Comparison of ENCODE assay signal across 13 cellular contexts in the genomic region with DNA sequence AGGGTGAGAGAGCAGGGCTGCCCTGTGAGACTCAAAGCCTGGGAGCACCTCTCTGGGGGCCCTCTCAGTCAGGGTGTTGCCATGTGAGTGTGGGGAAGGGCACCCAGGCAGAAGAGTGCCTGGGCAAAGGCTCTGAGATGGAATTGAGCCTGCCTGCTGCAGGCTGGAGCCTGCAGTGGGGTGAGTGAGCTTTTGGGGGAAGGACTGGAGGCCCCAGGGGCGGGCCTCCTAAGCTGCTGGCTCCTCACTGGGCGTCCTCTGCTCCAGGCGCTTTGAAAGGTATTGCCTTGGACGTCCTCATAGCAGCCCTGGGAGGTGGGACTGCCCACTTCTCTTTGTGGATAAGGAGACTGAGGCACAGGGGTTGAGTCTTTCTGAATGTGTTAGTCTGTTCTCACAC.
DNase-seq lines count a peak whose midpoint lies in the region; ATAC-seq and TF ChIP-seq lines count a peak whose summit lies in the region.
"Had no signal": no experiment of that assay in that cellular context is flagged by ENCODE, and none has a peak within 500 bp of the region (broad histone marks: within the 10 kb centered on the region; RNA-seq: fewer than 3 reads in every experiment).

No MANE protein-coding gene starts in this region.

- H3K36me3 ChIP-seq in CD8-positive, alpha-beta memory T cell (ENCODE audit: insufficient read depth, low read length) = peaks cover 10% of the 10 kb centered on the region
- H3K36me3 ChIP-seq in psoas muscle (ENCODE audit: insufficient read depth in 1 of 2, low read depth in 1 of 2) = no peaks in the 10 kb centered on the region

- H3K9me3 Mint-ChIP-seq in CD8-positive, alpha-beta memory T cell = no peaks in the 10 kb centered on the region
- H3K9me3 Mint-ChIP-seq in endothelial cell (ENCODE audit: unreplicated experiment) = no peaks in the 10 kb centered on the region

- TF ChIP-seq CTCF in endothelial cell (IDR thresholded peaks at IDR 0.05; ENCODE audit: unreplicated experiment) = no peak
- no peak for TF ChIP-seq CTCF in psoas muscle (IDR thresholded peaks at IDR 0.05)
- no peak for TF ChIP-seq CTCF in GM10266 (IDR thresholded peaks at IDR 0.05; ENCODE audit: control insufficient read depth, insufficient read depth, low read depth, missing control alignments)

- 91 to 94% (median 93%) methylated on average over 2 to 4 of the region's 4 CpGs for WGBS in psoas muscle, 3 donors

- POLR2A ChIA-PET in CD8-positive, alpha-beta memory T cell (lab: Charles Lee) = no interaction called here

- CTCF ChIA-PET in CD8-positive, alpha-beta memory T cell (lab: Charles Lee) = no interaction called here

- no peak for ATAC-seq in T-helper 17 cell
- ATAC-seq in psoas muscle = no peak

- H3K4me3 Mint-ChIP-seq in CD8-positive, alpha-beta memory T cell = peak overlapping the region in 3 of 7 donors; percentile 10 to 46 (median 32)
- H3K4me3 Mint-ChIP-seq in T-helper 17 cell (peak overlapping the region; percentile 70), endothelial cell (ENCODE audit: unreplicated experiment) (peak overlapping the region; percentile 68)

- H3K4me1 ChIP-seq in CD8-positive, alpha-beta memory T cell (ENCODE audit: insufficient read depth, low read length) = peaks cover 77% of the 10 kb centered on the region
- peaks cover 86% of the 10 kb centered on the region for H3K4me1 ChIP-seq in psoas muscle

- H3K36me3 Mint-ChIP-seq in CD8-positive, alpha-beta memory T cell = peaks cover 0 to 55% (median 17%) of the 10 kb centered on the region in 3 donors
- H3K36me3 Mint-ChIP-seq in T-helper 17 cell (ENCODE audit: low read depth) (no peaks in the 10 kb centered on the region), endothelial cell (ENCODE audit: low read depth, unreplicated experiment) (peaks cover 28% of the 10 kb centered on the region)

- peaks cover 67 to 95% (median 87%) of the 10 kb centered on the region in 3 donors for H3K4me1 Mint-ChIP-seq in CD8-positive, alpha-beta memory T cell
- H3K4me1 Mint-ChIP-seq in T-helper 17 cell (peaks cover 63% of the 10 kb centered on the region), endothelial cell (ENCODE audit: unreplicated experiment) (peaks cover 73% of the 10 kb centered on the region)

- H3K27me3 Mint-ChIP-seq in CD8-positive, alpha-beta memory T cell = no peaks in the 10 kb centered on the region
- H3K27me3 Mint-ChIP-seq in T-helper 17 cell (no peaks in the 10 kb centered on the region), endothelial cell (ENCODE audit: unreplicated experiment) (peaks cover 10% of the 10 kb centered on the region)

- peak overlapping the region; percentile 0 to 99 (median 66) for H3K27ac Mint-ChIP-seq in CD8-positive, alpha-beta memory T cell
- H3K27ac Mint-ChIP-seq in T-helper 17 cell (peak overlapping the region; percentile 100), endothelial cell (ENCODE audit: unreplicated experiment) (peak overlapping the region; percentile 48)

- no peak for DNase-seq in CD8-positive, alpha-beta memory T cell
- no peak for DNase-seq in T-helper 17 cell
- DNase-seq in endothelial cell (ENCODE audit: low spot score) = no peak
- no peak for DNase-seq in psoas muscle
- DNase-seq in GM03348 (ENCODE audit: low spot score) = no peak
- DNase-seq in GM10266 (ENCODE audit: extremely low spot score) = no peak
- no peak for DNase-seq in globus pallidus (ENCODE audit: low spot score)
- DNase-seq: activated CD4-positive, alpha-beta T cell treated with anti-CD3 and anti-CD28 coated beads for 1 hour; MM.1S; NCI-H2029 treated with DMSO at 0.1 percent for 48 hours; NCI-H69; posterior cingulate gyrus; stimulated activated CD4-positive, alpha-beta T cell treated with anti-CD3 and anti-CD28 coated beads, Interleukin-12 subunit alpha, Interleukin-12 subunit beta, amount 100 ng/mL, for 4 hours had no signal

- no peaks in the 10 kb centered on the region for H3K9me3 ChIP-seq in CD8-positive, alpha-beta memory T cell (ENCODE audit: low read length)
- H3K9me3 ChIP-seq in T-helper 17 cell (ENCODE audit: control insufficient read depth, low read length, poor library complexity, severe bottlenecking) (no peaks in the 10 kb centered on the region), psoas muscle (no peaks in the 10 kb centered on the region)

- no peaks in the 10 kb centered on the region for H3K27me3 ChIP-seq in CD8-positive, alpha-beta memory T cell (ENCODE audit: insufficient read depth, low read length, poor library complexity, severe bottlenecking)
- no peaks in the 10 kb centered on the region for H3K27me3 ChIP-seq in psoas muscle (ENCODE audit: insufficient read depth in 3 of 3, low read length in 2 of 3)

- H3K4me3 ChIP-seq in CD8-positive, alpha-beta memory T cell (ENCODE audit: low read length) = no peak overlapping the region
- H3K4me3 ChIP-seq in psoas muscle = no peak overlapping the region

- intact Hi-C loops in psoas muscle (cut with DNase I) = loop anchor here in 1 of 2 donors (5.0 kb wide), 1 partner anchor 42 kb away; no protein-coding TSS in a partner anchor

- H3K27ac ChIP-seq in CD8-positive, alpha-beta memory T cell (ENCODE audit: low read depth, low read length) = no peak overlapping the region
- peak overlapping the region; percentile 77 for H3K27ac ChIP-seq in psoas muscle

Comparison
In these comparisons a context has a peak if more than half of its experiments do, and no peak if none do; other contexts are left out.
1. H3K27ac Mint-ChIP-seq: peak in every context shown above with its lines; median percentile 100 in T-helper 17 cell; 66 in CD8-positive, alpha-beta memory T cell; 48 in endothelial cell.